Comparison of ENCODE assay signal across 20 cellular contexts in genomic region chr10:11866199-11866925, GRCh38.
"Had no signal": no experiment of that assay in that cellular context is flagged by ENCODE, and none has a peak within 500 bp of the region (broad histone marks: within the 10 kb centered on the region; RNA-seq: fewer than 3 reads in every experiment).

No MANE protein-coding gene starts in this region.

- DNase-seq: activated CD4-positive, alpha-beta T cell treated with anti-CD3 and anti-CD28 coated beads for 1 hour; activated CD8-positive, alpha-beta memory T cell treated with anti-CD3 and anti-CD28 coated beads for 24 hours; activated CD8-positive, alpha-beta memory T cell treated with anti-CD3 and anti-CD28 coated beads, Interleukin-2, amount 50 U/mL, for 48 hours; activated gamma-delta T cell; activated T-cell treated with anti-CD3 and anti-CD28 coated beads, Interleukin-2, amount 50 U/mL, for 48 hours; effector CD8-positive, alpha-beta T cell; immature natural killer cell; kidney glomerular epithelial cell; stimulated activated naive B cell treated with anti-CD40 and anti-IgM and Interleukin-4, amounts not matched to agents 10 μg/mL and 1 μg/mL and 100 μg/mL, for 72 hours; thyroid gland had no signal

- H3K27me3 ChIP-seq: ascending aorta, thyroid gland had no signal

- H3K27ac ChIP-seq: ascending aorta, esophagus muscularis mucosa, thyroid gland, VCaP had no signal

- H3K4me3 ChIP-seq: ascending aorta, esophagus muscularis mucosa, lung, thyroid gland had no signal

- H3K27ac Mint-ChIP-seq: activated naive CD4-positive, alpha-beta T cell treated with anti-CD3 and anti-CD28 coated beads, Interleukin-2, amount 50 U/mL, for 24 hours; dendritic cell treated with granulocyte-macrophage colony-stimulating factor and Interleukin-4, amounts not matched to agents 40 ng/mL and 50 ng/mL, for 4 days; nephron; stimulated activated naive B cell treated with anti-CD40 and anti-IgM and Interleukin-4, amounts not matched to agents 10 μg/mL and 1 μg/mL and 100 μg/mL, for 72 hours; T-helper 1 cell treated with Interleukin-12 subunit alpha and Interleukin-12 subunit beta and Interleukin-4 antibody, amounts not matched to agents 30 μg/mL and 1 μg/mL, for 36 hours had no signal

- ATAC-seq: sciatic nerve; stimulated activated naive B cell treated with anti-CD40 and anti-IgM and Interleukin-4, amounts not matched to agents 10 μg/mL and 1 μg/mL and 100 μg/mL, for 72 hours had no signal

- H3K27me3 Mint-ChIP-seq: activated naive CD4-positive, alpha-beta T cell treated with anti-CD3 and anti-CD28 coated beads, Interleukin-2, amount 50 U/mL, for 24 hours; dendritic cell treated with granulocyte-macrophage colony-stimulating factor and Interleukin-4, amounts not matched to agents 40 ng/mL and 50 ng/mL, for 4 days had no signal

- H3K4me3 Mint-ChIP-seq: activated naive CD4-positive, alpha-beta T cell treated with anti-CD3 and anti-CD28 coated beads, Interleukin-2, amount 50 U/mL, for 24 hours; dendritic cell treated with granulocyte-macrophage colony-stimulating factor and Interleukin-4, amounts not matched to agents 40 ng/mL and 50 ng/mL, for 4 days; immature natural killer cell; mesothelial cell of epicardium; nephron; stimulated activated naive B cell treated with anti-CD40 and anti-IgM and Interleukin-4, amounts not matched to agents 10 μg/mL and 1 μg/mL and 100 μg/mL, for 72 hours; T-helper 1 cell treated with Interleukin-12 subunit alpha and Interleukin-12 subunit beta and Interleukin-4 antibody, amounts not matched to agents 30 μg/mL and 1 μg/mL, for 36 hours had no signal

- H3K9me3 Mint-ChIP-seq: activated naive CD4-positive, alpha-beta T cell treated with anti-CD3 and anti-CD28 coated beads, Interleukin-2, amount 50 U/mL, for 24 hours; dendritic cell treated with granulocyte-macrophage colony-stimulating factor and Interleukin-4, amounts not matched to agents 40 ng/mL and 50 ng/mL, for 4 days; immature natural killer cell; mesothelial cell of epicardium; nephron; stimulated activated naive B cell treated with anti-CD40 and anti-IgM and Interleukin-4, amounts not matched to agents 10 μg/mL and 1 μg/mL and 100 μg/mL, for 72 hours; T-helper 1 cell treated with Interleukin-12 subunit alpha and Interleukin-12 subunit beta and Interleukin-4 antibody, amounts not matched to agents 30 μg/mL and 1 μg/mL, for 36 hours had no signal

- H3K9me3 ChIP-seq: ascending aorta, thyroid gland had no signal

- H3K36me3 Mint-ChIP-seq: activated naive CD4-positive, alpha-beta T cell treated with anti-CD3 and anti-CD28 coated beads, Interleukin-2, amount 50 U/mL, for 24 hours; immature natural killer cell; stimulated activated naive B cell treated with anti-CD40 and anti-IgM and Interleukin-4, amounts not matched to agents 10 μg/mL and 1 μg/mL and 100 μg/mL, for 72 hours had no signal

- H3K36me3 ChIP-seq: esophagus muscularis mucosa, thyroid gland had no signal

- H3K4me1 ChIP-seq: ascending aorta had no signal
